ENCODE assay signal across 8 cellular contexts in genomic region chr11:9313648-9314290, GRCh38. TPM values are rescaled to one million over a fixed set of nuclear protein-coding genes. Genes with fewer than 3 reads are reported as not detected.
DNase-seq lines count a peak whose midpoint lies in the region; ATAC-seq and TF ChIP-seq lines count a peak whose summit lies in the region.

No MANE protein-coding gene starts in this region.

- H3K27me3 ChIP-seq in ACC112 (ENCODE audit: insufficient read depth, low read length) (no peaks in the 10 kb centered on the region), endodermal cell (ENCODE audit: control insufficient read depth, insufficient read depth, low read length, poor library complexity, severe bottlenecking) (no peaks in the 10 kb centered on the region), mucosa of rectum (ENCODE audit: control insufficient read depth in 2 of 2, insufficient read depth in 2 of 2, low read length in 2 of 2) (no peaks in the 10 kb centered on the region), tibial nerve (peaks cover 0 to 6% of the 10 kb centered on the region in 2 donors)

- H3K4me3 ChIP-seq in ACC112 (ENCODE audit: low read depth, low read length) = peak overlapping the region; percentile 82
- peak overlapping the region; percentile 99 for H3K4me3 ChIP-seq in endodermal cell (ENCODE audit: low read length)
- peak overlapping the region; percentile 76 to 92 for H3K4me3 ChIP-seq in mucosa of rectum (ENCODE audit: low read length in 2 of 2)
- H3K4me3 ChIP-seq in tibial nerve = peak overlapping the region; percentile 70 to 95 (median 87)

- ATAC-seq in GM18511 (IDR thresholded peaks at IDR 0.05; ENCODE audit: unreplicated experiment) (peak; percentile 21), HG03159 (IDR thresholded peaks at IDR 0.05; ENCODE audit: unreplicated experiment) (peak; percentile 10)

- no peak for TF ChIP-seq EP300 in tibial nerve (IDR thresholded peaks at IDR 0.05)

- TF ChIP-seq POLR2A in tibial nerve (IDR thresholded peaks at IDR 0.05) = no peak

- H3K9ac ChIP-seq in endodermal cell (ENCODE audit: extremely low read depth, low read length, poor library complexity, severe bottlenecking) (peak overlapping the region; percentile 91), mucosa of rectum (ENCODE audit: low read depth in 1 of 2, low read length in 2 of 2) (peak overlapping the region; percentile 87 to 90)

- H3K9me3 Mint-ChIP-seq in T-helper 2 cell treated with Interferon-gamma antibody and Interleukin-4, amounts not matched to agents 5 μg/mL and 100 μg/mL, for 36 hours = no peaks in the 10 kb centered on the region
- no peaks in the 10 kb centered on the region for H3K9me3 Mint-ChIP-seq in endodermal cell

- H3K4me1 Mint-ChIP-seq in T-helper 2 cell treated with Interferon-gamma antibody and Interleukin-4, amounts not matched to agents 5 μg/mL and 100 μg/mL, for 36 hours (ENCODE audit: low read depth) = peaks cover 26% of the 10 kb centered on the region
- H3K4me1 Mint-ChIP-seq in endodermal cell = peaks cover 34% of the 10 kb centered on the region

- TF ChIP-seq CTCF in endodermal cell (conservative IDR thresholded peaks at IDR 0.05) (no peak), tibial nerve (IDR thresholded peaks at IDR 0.05) (no peak)

- peaks cover 20% of the 10 kb centered on the region for H3K36me3 Mint-ChIP-seq in T-helper 2 cell treated with Interferon-gamma antibody and Interleukin-4, amounts not matched to agents 5 μg/mL and 100 μg/mL, for 36 hours (ENCODE audit: low read depth)
- H3K36me3 Mint-ChIP-seq in endodermal cell (ENCODE audit: low read depth) = peaks cover 10% of the 10 kb centered on the region

- peak overlapping the region; percentile 74 for H2AFZ ChIP-seq in ACC112 (ENCODE audit: low read length, unreplicated experiment)

- peaks cover 7% of the 10 kb centered on the region for H3K4me1 ChIP-seq in ACC112 (ENCODE audit: control insufficient read depth, insufficient read depth, low read length, unreplicated experiment)
- H3K4me1 ChIP-seq in endodermal cell (ENCODE audit: control insufficient read depth, insufficient read depth, low read length) = peaks cover 11% of the 10 kb centered on the region
- peaks cover 12 to 21% of the 10 kb centered on the region in 2 donors for H3K4me1 ChIP-seq in mucosa of rectum (ENCODE audit: control insufficient read depth in 2 of 2, insufficient read depth in 2 of 2, low read length in 2 of 2)
- peaks cover 0 to 24% (median 0%) of the 10 kb centered on the region in 4 donors for H3K4me1 ChIP-seq in tibial nerve

- H3K4me3 Mint-ChIP-seq in T-helper 2 cell treated with Interferon-gamma antibody and Interleukin-4, amounts not matched to agents 5 μg/mL and 100 μg/mL, for 36 hours = peak overlapping the region; percentile 95
- H3K4me3 Mint-ChIP-seq in endodermal cell = peak overlapping the region; percentile 88

- H3K9me3 ChIP-seq in endodermal cell (ENCODE audit: control insufficient read depth, low read length) = no peaks in the 10 kb centered on the region
- H3K9me3 ChIP-seq in mucosa of rectum (ENCODE audit: control insufficient read depth in 2 of 2, low read length in 2 of 2) = no peaks in the 10 kb centered on the region
- no peaks in the 10 kb centered on the region for H3K9me3 ChIP-seq in tibial nerve

- H3K27ac ChIP-seq in ACC112 (ENCODE audit: low read depth, low read length) (peak overlapping the region; percentile 49), endodermal cell (ENCODE audit: low read depth, low read length) (peak overlapping the region; percentile 91), mucosa of rectum (ENCODE audit: low read depth in 2 of 2, low read length in 2 of 2) (peak overlapping the region; percentile 88 to 89), tibial nerve (peak overlapping the region; percentile 57 to 89 (median 82))

- peaks cover 19% of the 10 kb centered on the region for H3K27me3 Mint-ChIP-seq in T-helper 2 cell treated with Interferon-gamma antibody and Interleukin-4, amounts not matched to agents 5 μg/mL and 100 μg/mL, for 36 hours (ENCODE audit: low read depth)
- H3K27me3 Mint-ChIP-seq in endodermal cell (ENCODE audit: insufficient read depth) = no peaks in the 10 kb centered on the region

- peak overlapping the region; percentile 94 for H3K27ac Mint-ChIP-seq in T-helper 2 cell treated with Interferon-gamma antibody and Interleukin-4, amounts not matched to agents 5 μg/mL and 100 μg/mL, for 36 hours
- peak overlapping the region; percentile 98 for H3K27ac Mint-ChIP-seq in endodermal cell

- DNase-seq in T-helper 2 cell treated with Interferon-gamma antibody and Interleukin-4, amounts not matched to agents 5 μg/mL and 100 μg/mL, for 36 hours (ENCODE audit: low spot score) = peak; percentile 15
- DNase-seq in endodermal cell = no peak
- no peak for DNase-seq in tibial nerve (ENCODE audit: low spot score in 2 of 2)
- no peak for DNase-seq in retina

- WGBS in endodermal cell (ENCODE audit: insufficient coverage in 1 of 2, insufficient read length in 1 of 2), 2 experiments = 1% methylated on average over 12 to 27 of the region's 27 CpGs
- WGBS in tibial nerve, 2 donors = 1% methylated on average over 27 of the region's 27 CpGs

- no peaks in the 10 kb centered on the region for H3K36me3 ChIP-seq in ACC112 (ENCODE audit: insufficient read depth, low read length)
- H3K36me3 ChIP-seq in endodermal cell (ENCODE audit: control insufficient read depth, insufficient read depth, low read length) = peaks cover 16% of the 10 kb centered on the region
- H3K36me3 ChIP-seq in mucosa of rectum (ENCODE audit: control insufficient read depth in 2 of 2, insufficient read depth in 2 of 2, low read length in 2 of 2) = no peaks in the 10 kb centered on the region
- H3K36me3 ChIP-seq in tibial nerve = no peaks in the 10 kb centered on the region

- peaks cover 50% of the 10 kb centered on the region for H3K79me2 ChIP-seq in ACC112 (ENCODE audit: control insufficient read depth, insufficient read depth, low read length, unreplicated experiment)

RNA-seq across cellular contexts. Expression of gene TMEM41B, which starts 0.6 kb away (rescaled TPM):
- total RNA-seq in endodermal cell (10 to 100 TPM; 67.8 to 68.0 TPM), tibial nerve (10 to 100 TPM; 26.0 to 31.2 (median 28.9) TPM)
- 47.2 TPM for polyA plus RNA-seq in endodermal cell (2013, experiment 1 of 2)
- 40.9 TPM for polyA plus RNA-seq in endodermal cell (2013, experiment 2 of 2)

RNA-seq across cellular contexts. Expression of gene DENND5A, which starts 48.6 kb away (rescaled TPM):
- 100 to 1,000 TPM; 119 to 171 TPM for total RNA-seq in endodermal cell
- polyA plus RNA-seq in endodermal cell (2013, experiment 1 of 2) = 97.0 TPM
- polyA plus RNA-seq in endodermal cell (2013, experiment 2 of 2) = 94.8 TPM
- 100 to 1,000 TPM; 110 to 134 (median 118) TPM for total RNA-seq in tibial nerve
